Comparison of ENCODE assay signal across 9 cellular contexts in the genomic region with DNA sequence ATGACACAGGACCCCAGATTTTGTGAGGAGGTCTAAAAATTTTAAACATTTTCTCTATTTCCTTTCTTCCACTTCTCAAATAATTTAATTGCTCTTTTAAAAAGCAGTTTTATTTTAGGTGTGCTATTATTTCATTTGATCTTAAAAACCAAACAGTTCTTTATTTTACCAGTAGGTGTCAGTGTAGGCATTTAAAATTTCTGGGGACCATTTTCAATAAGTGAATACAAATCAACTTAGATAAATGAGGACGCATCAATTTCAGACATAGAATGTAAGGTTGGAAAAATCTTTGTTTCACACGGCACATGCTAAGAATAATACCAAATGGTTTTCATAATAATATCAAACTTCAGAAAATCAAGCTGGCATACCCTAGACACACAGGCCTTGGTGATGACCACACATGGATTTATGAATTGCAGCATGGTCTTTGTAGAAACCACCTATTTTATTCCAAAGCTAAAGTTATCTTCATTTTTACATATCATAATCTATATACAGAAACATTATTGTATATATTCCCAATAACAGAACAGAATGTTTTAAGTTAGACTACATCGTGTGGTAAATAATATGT.
DNase-seq lines count a peak whose midpoint lies in the region; ATAC-seq, FAIRE-seq and TF ChIP-seq lines count a peak whose summit lies in the region.
"Had no signal": no experiment of that assay in that cellular context is flagged by ENCODE, and none has a peak within 500 bp of the region (broad histone marks: within the 10 kb centered on the region; RNA-seq: fewer than 3 reads in every experiment).

No MANE protein-coding gene starts in this region.

- intact Hi-C loops in kidney (cut with DNase I), result no loop called here

- H3K9me3 ChIP-seq in kidney (ENCODE audit: control insufficient read depth in 1 of 2, low read length in 2 of 2), result no peaks in the 10 kb centered on the region
- H3K9me3 ChIP-seq: SJSA1 had no signal

- POLR2A ChIA-PET in WTC11 (lab: Charles Lee), result no interaction called here

- no peak overlapping the region for H3K27ac ChIP-seq in kidney (ENCODE audit: low read depth in 2 of 2, low read length in 2 of 2)
- H3K27ac ChIP-seq: SJSA1 had no signal

- CTCF ChIA-PET in WTC11 (lab: Charles Lee), result no interaction called here
- CTCF ChIA-PET in activated CD8-positive, alpha-beta memory T cell treated with anti-CD3 and anti-CD28 coated beads, Interleukin-2, amount 10 ng/mL, durations not matched to agents 7 days and 5 days (lab: Charles Lee), result interaction anchor here (0.6 to 1.1 kb wide), 4 partner anchors 583 to 1058 kb away, joined by 3 read pairs; no protein-coding TSS in a partner anchor

- DNase-seq in GM03348 (ENCODE audit: low spot score), result peak; percentile 51
- peak; percentile 11 for DNase-seq in NCI-H1048 (lab: John Stamatoyannopoulos, UW)
- no peak for DNase-seq in WTC11 (ENCODE audit: low spot score)
- DNase-seq in kidney, result no peak
- no peak for DNase-seq in activated CD8-positive, alpha-beta memory T cell treated with anti-CD3 and anti-CD28 coated beads, Interleukin-2, amount 10 ng/mL, durations not matched to agents 7 days and 5 days
- no peak for DNase-seq in activated naive CD8-positive, alpha-beta T cell treated with anti-CD3 and anti-CD28 coated beads for 36 hours

- no peak overlapping the region for H3K4me3 Mint-ChIP-seq in WTC11
- no peak overlapping the region for H3K4me3 Mint-ChIP-seq in activated CD8-positive, alpha-beta memory T cell treated with anti-CD3 and anti-CD28 coated beads, Interleukin-2, amount 10 ng/mL, durations not matched to agents 7 days and 5 days
- no peak overlapping the region for H3K4me3 Mint-ChIP-seq in activated naive CD8-positive, alpha-beta T cell treated with anti-CD3 and anti-CD28 coated beads for 36 hours

- no peaks in the 10 kb centered on the region for H3K27me3 Mint-ChIP-seq in WTC11 (ENCODE audit: low read depth)
- H3K27me3 Mint-ChIP-seq in activated CD8-positive, alpha-beta memory T cell treated with anti-CD3 and anti-CD28 coated beads, Interleukin-2, amount 10 ng/mL, durations not matched to agents 7 days and 5 days, result peaks cover 40% of the 10 kb centered on the region
- H3K27me3 Mint-ChIP-seq in activated naive CD8-positive, alpha-beta T cell treated with anti-CD3 and anti-CD28 coated beads for 36 hours, result peaks cover 6% of the 10 kb centered on the region

- no peak overlapping the region for H3K4me3 ChIP-seq in kidney (ENCODE audit: low read length in 2 of 2)
- H3K4me3 ChIP-seq: SJSA1 had no signal

- no peak overlapping the region for H3K9ac ChIP-seq in kidney (ENCODE audit: low read length in 2 of 2)

- peak; percentile 87 for FAIRE-seq in kidney (lab: Jason Lieb, UNC)

- H3K27ac Mint-ChIP-seq in WTC11, result no peak overlapping the region
- H3K27ac Mint-ChIP-seq in activated CD8-positive, alpha-beta memory T cell treated with anti-CD3 and anti-CD28 coated beads, Interleukin-2, amount 10 ng/mL, durations not matched to agents 7 days and 5 days, result no peak overlapping the region
- no peak overlapping the region for H3K27ac Mint-ChIP-seq in activated naive CD8-positive, alpha-beta T cell treated with anti-CD3 and anti-CD28 coated beads for 36 hours

- H3K4me1 ChIP-seq in kidney (ENCODE audit: control insufficient read depth in 1 of 2, insufficient read depth in 1 of 2, low read depth in 1 of 2, low read length in 2 of 2), result no peaks in the 10 kb centered on the region
- H3K4me1 ChIP-seq: SJSA1 had no signal

- H3K9me3 Mint-ChIP-seq in WTC11, result no peaks in the 10 kb centered on the region
- no peaks in the 10 kb centered on the region for H3K9me3 Mint-ChIP-seq in activated CD8-positive, alpha-beta memory T cell treated with anti-CD3 and anti-CD28 coated beads, Interleukin-2, amount 10 ng/mL, durations not matched to agents 7 days and 5 days (ENCODE audit: low read depth)
- H3K9me3 Mint-ChIP-seq in activated naive CD8-positive, alpha-beta T cell treated with anti-CD3 and anti-CD28 coated beads for 36 hours, result no peaks in the 10 kb centered on the region

- TF ChIP-seq CTCF in WTC11 (IDR thresholded peaks at IDR 0.05), result peak; percentile 45; the same call in 1 of the 2 replicates
- peak; percentile 52 for TF ChIP-seq CTCF in kidney (IDR thresholded peaks at IDR 0.05; ENCODE audit: borderline replicate concordance, extremely low read depth, insufficient read depth)

- ATAC-seq in WTC11 (no peak), GM19452 (IDR thresholded peaks at IDR 0.05; ENCODE audit: unreplicated experiment) (no peak), HG03280 (IDR thresholded peaks at IDR 0.05; ENCODE audit: unreplicated experiment) (no peak)
- no peak for ATAC-seq in activated CD8-positive, alpha-beta memory T cell treated with anti-CD3 and anti-CD28 coated beads, Interleukin-2, amount 10 ng/mL, durations not matched to agents 7 days and 5 days

- H3K36me3 Mint-ChIP-seq in WTC11, result no peaks in the 10 kb centered on the region
- H3K36me3 Mint-ChIP-seq in activated CD8-positive, alpha-beta memory T cell treated with anti-CD3 and anti-CD28 coated beads, Interleukin-2, amount 10 ng/mL, durations not matched to agents 7 days and 5 days, result no peaks in the 10 kb centered on the region
- H3K36me3 Mint-ChIP-seq in activated naive CD8-positive, alpha-beta T cell treated with anti-CD3 and anti-CD28 coated beads for 36 hours, result no peaks in the 10 kb centered on the region

- no peaks in the 10 kb centered on the region for H3K36me3 ChIP-seq in kidney (ENCODE audit: control insufficient read depth in 1 of 2, insufficient read depth in 2 of 2, low read length in 2 of 2)
- H3K36me3 ChIP-seq: SJSA1 had no signal

- H3K4me1 Mint-ChIP-seq in WTC11, result no peaks in the 10 kb centered on the region
- no peaks in the 10 kb centered on the region for H3K4me1 Mint-ChIP-seq in activated CD8-positive, alpha-beta memory T cell treated with anti-CD3 and anti-CD28 coated beads, Interleukin-2, amount 10 ng/mL, durations not matched to agents 7 days and 5 days
- H3K4me1 Mint-ChIP-seq in activated naive CD8-positive, alpha-beta T cell treated with anti-CD3 and anti-CD28 coated beads for 36 hours, result no peaks in the 10 kb centered on the region

TF ChIP-seq in WTC11, 78 proteins besides CTCF, POLR2A, EP300 and RAD21 (continues in another document):
- TF ChIP-seq ZNF263 (CRISPR knock-in tag; IDR thresholded peaks at IDR 0.05; ENCODE audit: low read depth) (no peak), NR2C2 (CRISPR knock-in tag; IDR thresholded peaks at IDR 0.05) (no peak), GRHL2 (CRISPR knock-in tag; IDR thresholded peaks at IDR 0.05; ENCODE audit: insufficient replicate concordance, severe bottlenecking) (no peak), EMX1 (CRISPR knock-in tag; IDR thresholded peaks at IDR 0.05) (no peak), GABPB1 (CRISPR knock-in tag; IDR thresholded peaks at IDR 0.05) (no peak), JAZF1 (CRISPR knock-in tag; IDR thresholded peaks at IDR 0.05) (no peak), ZNF396 (CRISPR knock-in tag; IDR thresholded peaks at IDR 0.05; ENCODE audit: borderline replicate concordance) (no peak), CBFB (CRISPR knock-in tag; IDR thresholded peaks at IDR 0.05; ENCODE audit: low read depth) (no peak), FOXK1 (CRISPR knock-in tag; IDR thresholded peaks at IDR 0.05) (no peak), FOXJ3 (CRISPR knock-in tag; IDR thresholded peaks at IDR 0.05; ENCODE audit: borderline replicate concordance) (no peak), NFATC4 (CRISPR knock-in tag; IDR thresholded peaks at IDR 0.05) (no peak), HMGA2 (CRISPR knock-in tag; IDR thresholded peaks at IDR 0.05) (no peak)
- TF ChIP-seq, protein P1, sequence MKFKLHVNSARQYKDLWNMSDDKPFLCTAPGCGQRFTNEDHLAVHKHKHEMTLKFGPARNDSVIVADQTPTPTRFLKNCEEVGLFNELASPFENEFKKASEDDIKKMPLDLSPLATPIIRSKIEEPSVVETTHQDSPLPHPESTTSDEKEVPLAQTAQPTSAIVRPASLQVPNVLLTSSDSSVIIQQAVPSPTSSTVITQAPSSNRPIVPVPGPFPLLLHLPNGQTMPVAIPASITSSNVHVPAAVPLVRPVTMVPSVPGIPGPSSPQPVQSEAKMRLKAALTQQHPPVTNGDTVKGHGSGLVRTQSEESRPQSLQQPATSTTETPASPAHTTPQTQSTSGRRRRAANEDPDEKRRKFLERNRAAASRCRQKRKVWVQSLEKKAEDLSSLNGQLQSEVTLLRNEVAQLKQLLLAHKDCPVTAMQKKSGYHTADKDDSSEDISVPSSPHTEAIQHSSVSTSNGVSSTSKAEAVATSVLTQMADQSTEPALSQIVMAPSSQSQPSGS (CRISPR knock-in tag; IDR thresholded peaks at IDR 0.05; ENCODE audit: borderline replicate concordance, low read depth), result no peak
- TF ChIP-seq, protein P2, sequence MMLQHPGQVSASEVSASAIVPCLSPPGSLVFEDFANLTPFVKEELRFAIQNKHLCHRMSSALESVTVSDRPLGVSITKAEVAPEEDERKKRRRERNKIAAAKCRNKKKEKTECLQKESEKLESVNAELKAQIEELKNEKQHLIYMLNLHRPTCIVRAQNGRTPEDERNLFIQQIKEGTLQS (CRISPR knock-in tag; conservative IDR thresholded peaks at IDR 0.05), result no peak

Comparison
In these comparisons a context has a peak if more than half of its experiments do, and no peak if none do; other contexts are left out.
1. DNase-seq: peak in GM03348 (single experiment) and NCI-H1048 (single experiment); none in WTC11 (single experiment), kidney (single experiment), activated CD8-positive, alpha-beta memory T cell treated with anti-CD3 and anti-CD28 coated beads, Interleukin-2, amount 10 ng/mL, durations not matched to agents 7 days and 5 days (single experiment) and activated naive CD8-positive, alpha-beta T cell treated with anti-CD3 and anti-CD28 coated beads for 36 hours (single experiment).